ENCODE assay signal across 1 cellular context in genomic region chr20:2914160-2914559, GRCh38.
TF ChIP-seq lines count a peak whose summit lies in the region.

No MANE protein-coding gene starts in this region.

TF ChIP-seq in GM23338, 12 proteins besides CTCF, POLR2A, EP300 and RAD21 (continued from another document):
- TF ChIP-seq ZNF114 (CRISPR knock-in tag; IDR thresholded peaks at IDR 0.05) (no peak), ETS1 (IDR thresholded peaks at IDR 0.05) (no peak), EZH2 (IDR thresholded peaks at IDR 0.05; ENCODE audit: low read depth, unreplicated experiment) (no peak), ZNF462 (CRISPR knock-in tag; IDR thresholded peaks at IDR 0.05) (no peak), EZH2phosphoT487 (IDR thresholded peaks at IDR 0.05; ENCODE audit: unreplicated experiment) (no peak), STAT1 (IDR thresholded peaks at IDR 0.05; ENCODE audit: unreplicated experiment) (no peak), NANOG (IDR thresholded peaks at IDR 0.05; ENCODE audit: borderline replicate concordance) (no peak), POLR2AphosphoS5 (IDR thresholded peaks at IDR 0.05; ENCODE audit: low read depth) (no peak), ZNF331 (CRISPR knock-in tag; IDR thresholded peaks at IDR 0.05; ENCODE audit: low read depth) (no peak), REST (IDR thresholded peaks at IDR 0.05; ENCODE audit: unreplicated experiment) (no peak), JUNB (IDR thresholded peaks at IDR 0.05; ENCODE audit: unreplicated experiment) (no peak)
